In the genomic region with DNA sequence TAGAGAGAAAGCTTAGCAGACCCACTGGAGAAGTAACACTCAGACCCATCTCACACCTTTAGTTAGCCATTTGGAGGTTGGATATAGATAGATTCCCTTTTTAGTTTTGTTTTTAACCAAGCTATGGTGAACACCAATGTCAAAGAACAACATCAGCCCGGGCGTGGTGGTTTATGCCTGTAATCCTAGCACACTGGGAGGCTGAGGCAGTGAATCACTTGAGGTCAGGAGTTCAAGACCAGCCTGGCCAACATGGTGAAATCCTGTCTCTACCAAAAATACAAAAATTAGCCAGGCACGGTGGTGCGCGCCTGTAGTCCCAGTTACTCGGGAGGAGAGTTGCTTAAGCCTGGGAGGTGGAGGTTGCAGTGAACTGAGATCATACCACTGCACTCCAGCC, we compare ENCODE assay signal across 5 cellular contexts. TPM values are rescaled to one million over a fixed set of nuclear protein-coding genes. Genes with fewer than 3 reads are reported as not detected.
"Had no signal": no experiment of that assay in that cellular context is flagged by ENCODE, and none has a peak within 500 bp of the region (broad histone marks: within the 10 kb centered on the region; RNA-seq: fewer than 3 reads in every experiment).

No MANE protein-coding gene starts in this region.

RNA-seq across cellular contexts. Expression of a gene that starts 21.6 kb away (rescaled TPM):
- total RNA-seq: HT-29 had no signal

RNA-seq across cellular contexts. Expression of a gene that starts 45.1 kb away (rescaled TPM):
- total RNA-seq: GM23338, H1, H9, HT-29, IMR-90 had no signal
- polyA plus RNA-seq: GM23338, H1, IMR-90 had no signal
